Comparison of ENCODE assay signal across 24 cellular contexts in the genomic region with DNA sequence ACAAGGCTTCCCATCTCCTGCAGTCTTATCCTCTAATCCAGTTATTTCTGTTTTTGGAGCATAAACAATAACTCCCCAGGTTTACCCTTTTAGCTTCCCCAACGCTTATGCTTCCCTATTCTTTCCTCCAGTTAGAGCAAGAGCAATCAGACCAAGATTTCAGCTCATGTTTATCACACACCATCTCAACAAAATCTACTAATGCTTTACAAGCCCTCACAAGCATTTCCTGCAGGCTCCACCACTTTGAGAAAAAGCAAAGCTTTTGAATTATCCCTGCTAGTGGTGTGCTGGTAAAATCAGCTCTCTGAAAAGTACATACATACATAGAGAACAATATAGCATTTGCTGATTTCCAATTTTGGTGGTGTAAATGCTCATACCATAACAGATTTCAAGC.
DNase-seq lines count a peak whose midpoint lies in the region; ATAC-seq, FAIRE-seq and TF ChIP-seq lines count a peak whose summit lies in the region.
"Had no signal": no experiment of that assay in that cellular context is flagged by ENCODE, and none has a peak within 500 bp of the region (broad histone marks: within the 10 kb centered on the region; RNA-seq: fewer than 3 reads in every experiment).

No MANE protein-coding gene starts in this region.

- H3K9me3 ChIP-seq in pancreas (no peaks in the 10 kb centered on the region), SJCRH30 (replicated peaks) (no peaks in the 10 kb centered on the region), vagina (no peaks in the 10 kb centered on the region)
- H3K9me3 ChIP-seq: A549, Caco-2 had no signal

- no peak for ATAC-seq in pancreas
- ATAC-seq: A549, GM23338, HCT116 had no signal

- peaks cover 10% of the 10 kb centered on the region for H3K4me1 ChIP-seq in mesendoderm (ENCODE audit: control insufficient read depth, low read depth, low read length)
- H3K4me1 ChIP-seq in pancreas = no peaks in the 10 kb centered on the region
- H3K4me1 ChIP-seq in SJCRH30 = no peaks in the 10 kb centered on the region
- peaks cover 6% of the 10 kb centered on the region for H3K4me1 ChIP-seq in vagina
- H3K4me1 ChIP-seq: A549, Caco-2 had no signal

- H4K5ac ChIP-seq in mesendoderm (ENCODE audit: low read length) = no peak overlapping the region

- H3K23ac ChIP-seq in mesendoderm (ENCODE audit: low read length) = no peak overlapping the region

- no peak overlapping the region for H3K9ac ChIP-seq in mesendoderm (ENCODE audit: low read length)

- no peak overlapping the region for H2AK5ac ChIP-seq in mesendoderm (ENCODE audit: low read length)

- no peak overlapping the region for H3K4ac ChIP-seq in mesendoderm (ENCODE audit: low read depth, low read length)

- H3K27ac ChIP-seq in dorsolateral prefrontal cortex (peak overlapping the region in 38 of 59 donors; percentile 0 to 58 (median 36)), mesendoderm (ENCODE audit: low read depth, low read length) (no peak overlapping the region), pancreas (no peak overlapping the region), SJCRH30 (no peak overlapping the region), vagina (no peak overlapping the region)
- H3K27ac ChIP-seq: 22Rv1, C4-2B had no signal

- H4K8ac ChIP-seq in mesendoderm (ENCODE audit: low read depth, low read length) = no peak overlapping the region

- no peak for FAIRE-seq in pancreas (lab: Jason Lieb, UNC)
- FAIRE-seq: A549, GM12892, GM18507, HTR-8/SVneo had no signal

- H3K4me2 ChIP-seq in mesendoderm (ENCODE audit: low read length) = no peak overlapping the region
- H3K4me2 ChIP-seq: A549, GM23338 had no signal

- H2BK5ac ChIP-seq in mesendoderm (ENCODE audit: low read length) = no peak overlapping the region

- no peaks in the 10 kb centered on the region for H3K79me2 ChIP-seq in mesendoderm (ENCODE audit: control insufficient read depth, insufficient read depth, low read length)

- TF ChIP-seq POLR2A in vagina (IDR thresholded peaks at IDR 0.05) = no peak

- H3K27me3 ChIP-seq in dorsolateral prefrontal cortex = no peaks in the 10 kb centered on the region
- no peaks in the 10 kb centered on the region for H3K27me3 ChIP-seq in mesendoderm (ENCODE audit: insufficient read depth, low read length, poor library complexity)
- no peaks in the 10 kb centered on the region for H3K27me3 ChIP-seq in pancreas
- no peaks in the 10 kb centered on the region for H3K27me3 ChIP-seq in SJCRH30
- no peaks in the 10 kb centered on the region for H3K27me3 ChIP-seq in vagina

- no CpG with 5 or more reads among the region's 1 CpG for WGBS in mesendoderm (ENCODE audit: extremely low coverage, insufficient coverage, low lambda C conversion rate)
- WGBS in pancreas, 2 donors = 0 to 42% methylated on average over 1 of the region's 1 CpG

- peak; percentile 28 for DNase-seq in NCI-H82 (lab: John Stamatoyannopoulos, UW)
- no peak for DNase-seq in NCI-H82 treated with DMSO at 0.1 percent for 48 hours (lab: John Stamatoyannopoulos, UW; ENCODE audit: unreplicated experiment)
- DNase-seq in dorsolateral prefrontal cortex = no peak
- peak; percentile 80 for DNase-seq in mesendoderm
- DNase-seq in stimulated activated CD4-positive, alpha-beta T cell treated with anti-CD3 and anti-CD28 coated beads, Interleukin-15, amount 100 ng/mL, for 24 hours = no peak
- DNase-seq in pancreas = no peak
- no peak for DNase-seq in SJCRH30
- no peak for DNase-seq in vagina (ENCODE audit: extremely low spot score in 2 of 2)
- DNase-seq: AML-193; Caco-2; CD4-positive, alpha-beta T cell; DMS153; DMS79; GDM1; H7; HFFc6 had no signal

- H3K56ac ChIP-seq in mesendoderm (ENCODE audit: low read length) = no peak overlapping the region

- intact Hi-C loops in dorsolateral prefrontal cortex (cut with DNase I) (loop anchor here (5.0 to 10.0 kb wide), 5 partner anchors 87 to 1027 kb away; a partner anchor contains a TSS), pancreas (cut with DNase I) (no loop called here), vagina (cut with DNase I) (loop anchor here (10.0 kb wide), 3 partner anchors 97 to 587 kb away; no protein-coding TSS in a partner anchor)

- H2BK120ac ChIP-seq in mesendoderm (ENCODE audit: low read depth, low read length) = no peak overlapping the region

- TF ChIP-seq CTCF in dorsolateral prefrontal cortex (IDR thresholded peaks at IDR 0.05 in 54 of 56, conservative IDR thresholded peaks at IDR 0.05 in 2 of 56; ENCODE audit: low read depth in 1 of 56, partially characterized antibody in 56 of 56) = no peak
- no peak for TF ChIP-seq CTCF in pancreas (IDR thresholded peaks at IDR 0.05)
- TF ChIP-seq CTCF in vagina (IDR thresholded peaks at IDR 0.05) = no peak

- peak overlapping the region in 8 of 59 donors; percentile 2 to 63 (median 20) for H3K4me3 ChIP-seq in dorsolateral prefrontal cortex
- no peak overlapping the region for H3K4me3 ChIP-seq in mesendoderm (ENCODE audit: low read length)
- no peak overlapping the region for H3K4me3 ChIP-seq in pancreas
- no peak overlapping the region for H3K4me3 ChIP-seq in SJCRH30
- no peak overlapping the region for H3K4me3 ChIP-seq in vagina
- H3K4me3 ChIP-seq: A549, GM23338 had no signal

- H2BK15ac ChIP-seq in mesendoderm (replicated peaks; ENCODE audit: low read depth) = no peak overlapping the region

- no peaks in the 10 kb centered on the region for H3K36me3 ChIP-seq in mesendoderm (ENCODE audit: control insufficient read depth, insufficient read depth, low read length)
- H3K36me3 ChIP-seq in pancreas = no peaks in the 10 kb centered on the region
- no peaks in the 10 kb centered on the region for H3K36me3 ChIP-seq in SJCRH30
- H3K36me3 ChIP-seq in vagina = no peaks in the 10 kb centered on the region

- no peaks in the 10 kb centered on the region for H3K79me1 ChIP-seq in mesendoderm (ENCODE audit: low read length)

- H3K18ac ChIP-seq in mesendoderm (ENCODE audit: low read length) = no peak overlapping the region

Comparison
In these comparisons a context has a peak if more than half of its experiments do, and no peak if none do; other contexts are left out.
1. DNase-seq: peak in NCI-H82 (single experiment) and mesendoderm (single experiment); none in NCI-H82 treated with DMSO at 0.1 percent for 48 hours (single experiment), dorsolateral prefrontal cortex (0 of 10), stimulated activated CD4-positive, alpha-beta T cell treated with anti-CD3 and anti-CD28 coated beads, Interleukin-15, amount 100 ng/mL, for 24 hours (single experiment), pancreas (0 of 6), SJCRH30 (0 of 2) and vagina (0 of 2).
2. H3K27ac ChIP-seq: peak in dorsolateral prefrontal cortex (38 of 59); none in mesendoderm (single experiment), pancreas (0 of 4), SJCRH30 (single experiment) and vagina (single experiment).
3. intact Hi-C loops: an anchor here in dorsolateral prefrontal cortex (5.0 to 10.0 kb wide) and vagina (10.0 kb wide); none called in pancreas.